13 cellular contexts compared by ENCODE assay signal in genomic region chr7:95904099-95904498, GRCh38.
"Had no signal": no experiment of that assay in that cellular context is flagged by ENCODE, and none has a peak within 500 bp of the region (broad histone marks: within the 10 kb centered on the region; RNA-seq: fewer than 3 reads in every experiment).

No MANE protein-coding gene starts in this region.

- ATAC-seq: activated CD4-positive, alpha-beta T cell treated with anti-CD3 and anti-CD28 coated beads for 36 hours; activated T-cell treated with anti-CD3 and anti-CD28 coated beads, Interleukin-2, amount 50 U/mL, for 4 hours; left colon; naive thymus-derived CD8-positive, alpha-beta T cell; pancreas had no signal

- DNase-seq: activated CD4-positive, alpha-beta memory T cell treated with anti-CD3 and anti-CD28 coated beads, Interleukin-2, amount 10 ng/mL, durations not matched to agents 7 days and 5 days; activated CD4-positive, alpha-beta T cell treated with anti-CD3 and anti-CD28 coated beads for 36 hours; activated effector memory CD4-positive, alpha-beta T cell treated with Interleukin-2 at 50 U/mL for 16 hours; activated naive CD4-positive, alpha-beta T cell treated with anti-CD3 and anti-CD28 coated beads, Interleukin-2, amount 50 U/mL, for 16 hours; activated T-cell treated with anti-CD3 and anti-CD28 coated beads, Interleukin-2, amount 50 U/mL, for 4 hours; endodermal cell; left colon; mammary epithelial cell; naive thymus-derived CD8-positive, alpha-beta T cell; pancreas; stimulated activated CD4-positive, alpha-beta T cell treated with anti-CD3 and anti-CD28 coated beads, Interleukin-2, amount 100 ng/mL, for 48 hours; stimulated activated naive B cell treated with anti-CD40 and anti-IgM and Interleukin-4, amounts not matched to agents 10 μg/mL and 1 μg/mL and 100 μg/mL, for 72 hours; WERI-Rb-1 had no signal
